In the genomic region with DNA sequence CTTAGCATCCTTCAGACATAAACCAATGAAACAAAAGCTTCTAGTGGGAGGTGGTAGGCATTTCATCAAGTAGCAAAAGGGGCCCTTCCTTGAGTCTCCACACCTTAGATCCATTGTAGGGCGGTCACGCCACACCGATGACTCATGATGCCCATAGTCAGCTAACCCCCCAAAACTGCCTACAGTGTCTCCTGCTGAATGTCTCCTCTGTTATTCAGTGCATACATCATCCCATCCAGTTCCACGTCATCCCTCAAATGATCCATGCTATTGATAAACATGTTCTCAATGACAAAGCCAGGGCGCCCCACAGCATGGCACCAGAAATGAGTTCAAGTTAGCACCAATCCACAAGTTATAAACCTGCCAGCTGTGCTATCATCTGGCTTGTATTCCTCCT, we compare ENCODE assay signal across 14 cellular contexts. TPM values are rescaled to one million over a fixed set of nuclear protein-coding genes. Genes with fewer than 3 reads are reported as not detected.
DNase-seq lines count a peak whose midpoint lies in the region; ATAC-seq, FAIRE-seq and TF ChIP-seq lines count a peak whose summit lies in the region.
"Had no signal": no experiment of that assay in that cellular context is flagged by ENCODE, and none has a peak within 500 bp of the region (broad histone marks: within the 10 kb centered on the region; RNA-seq: fewer than 3 reads in every experiment).

No MANE protein-coding gene starts in this region.

- H3K27me3 Mint-ChIP-seq in mesothelial cell of epicardium (ENCODE audit: low read depth) (no peaks in the 10 kb centered on the region), WTC11 (ENCODE audit: low read depth) (peaks cover 12% of the 10 kb centered on the region)

- H3K4me3 ChIP-seq in BLaER1 (no peak overlapping the region), H1 (ENCODE audit: extremely low read depth in 1 of 4, insufficient read depth in 2 of 4, low read depth in 3 of 4, low read length in 4 of 4) (no peak overlapping the region), BE2C (ENCODE audit: low read depth, low read length) (no peak overlapping the region)
- H3K4me3 ChIP-seq: GM12878, GM23248 had no signal

- H3K79me1 ChIP-seq in H1 (ENCODE audit: low read depth, low read length) = no peaks in the 10 kb centered on the region

- H2AFZ ChIP-seq in H1 (ENCODE audit: low read length) = no peak overlapping the region
- H2AFZ ChIP-seq: GM23248 had no signal

- no peak overlapping the region for H3K56ac ChIP-seq in H1 (replicated peaks; ENCODE audit: insufficient read length, low read depth, low read length)

- H3K4me3 Mint-ChIP-seq in mesothelial cell of epicardium (no peak overlapping the region), WTC11 (no peak overlapping the region)
- H3K4me3 Mint-ChIP-seq: CD8-positive, alpha-beta T cell had no signal

- H3K9me3 ChIP-seq in BLaER1 (no peaks in the 10 kb centered on the region), H1 (ENCODE audit: insufficient read depth in 2 of 2, low read depth in 1 of 2, low read length in 1 of 2) (no peaks in the 10 kb centered on the region), BE2C (no peaks in the 10 kb centered on the region)

- CTCF ChIA-PET in H1 (lab: Charles Lee; ENCODE audit: partially characterized antibody) (interaction anchor here (0.6 to 4.5 kb wide), 42 partner anchors 9 to 556 kb away, joined by 3 to 36 read pairs (median 4); a partner anchor contains a TSS), WTC11 (lab: Charles Lee) (interaction anchor here (0.6 to 2.2 kb wide), 38 partner anchors 10 to 1466 kb away, joined by 3 to 32 read pairs (median 4); a partner anchor contains a TSS)

- peak; percentile 33 for FAIRE-seq in GM12891 (lab: Jason Lieb, UNC)
- FAIRE-seq in H1 (lab: Jason Lieb, UNC) = no peak

- H3K36me3 ChIP-seq in BLaER1 (no peaks in the 10 kb centered on the region), H1 (ENCODE audit: control insufficient read depth in 2 of 4, insufficient read depth in 4 of 4, low read length in 3 of 4) (no peaks in the 10 kb centered on the region), BE2C (no peaks in the 10 kb centered on the region)

- no peak overlapping the region for H3K14ac ChIP-seq in H1 (ENCODE audit: insufficient read length)

- H3K36me3 Mint-ChIP-seq in mesothelial cell of epicardium (no peaks in the 10 kb centered on the region), WTC11 (no peaks in the 10 kb centered on the region)
- H3K36me3 Mint-ChIP-seq: CD8-positive, alpha-beta T cell had no signal

- H3K79me2 ChIP-seq in H1 (ENCODE audit: control insufficient read depth in 1 of 2, insufficient read depth in 2 of 2, low read length in 2 of 2) = no peaks in the 10 kb centered on the region

- ATAC-seq in HG03159 (IDR thresholded peaks at IDR 0.05; ENCODE audit: unreplicated experiment) (no peak), WTC11 (no peak), HG03378 (IDR thresholded peaks at IDR 0.05; ENCODE audit: unreplicated experiment) (no peak)

- no peak overlapping the region for H2BK120ac ChIP-seq in H1 (replicated peaks; ENCODE audit: low read depth, low read length)

- TF ChIP-seq POLR2A in GM12891 (IDR thresholded peaks at IDR 0.05; ENCODE audit: low read depth, low read length) (no peak), H1 (IDR thresholded peaks at IDR 0.05; ENCODE audit: control extremely low read depth in 1 of 2, low read depth in 2 of 2, low read length in 2 of 2) (no peak)

- H2AK5ac ChIP-seq in H1 (ENCODE audit: low read depth, low read length) = 0 out of 2 replicates have a peak overlapping the region, but pooled peaks have one; percentile 75

- no peak overlapping the region for H2BK20ac ChIP-seq in H1 (ENCODE audit: low read length)

- H3K23me2 ChIP-seq in H1 (ENCODE audit: low read depth, low read length) = no peaks in the 10 kb centered on the region

- H3K4ac ChIP-seq in H1 (replicated peaks; ENCODE audit: insufficient read length, low read depth, low read length) = no peak overlapping the region

- WGBS in H1 (ENCODE audit: extremely low coverage in 1 of 2, insufficient coverage in 1 of 2, insufficient read length in 1 of 2, insufficient replicate concordance in 2 of 2, low coverage in 1 of 2, low lambda C conversion rate in 2 of 2, missing lambda C conversion rate in 1 of 2), 2 experiments = 92% methylated on average over 5 of the region's 5 CpGs; no CpG with 5 or more reads in 1 of the 2 experiments

- H3K4me2 ChIP-seq in BLaER1 (peak overlapping the region; percentile 42; the same call in 1 of the 2 replicates), H1 (ENCODE audit: insufficient read depth in 1 of 2, low read depth in 2 of 2, low read length in 2 of 2) (no peak overlapping the region)

- H4K20me1 ChIP-seq in BLaER1 (no peaks in the 10 kb centered on the region), H1 (replicated peaks in 1 of 2; ENCODE audit: control insufficient read depth in 1 of 2, insufficient read depth in 2 of 2, low read length in 2 of 2) (no peaks in the 10 kb centered on the region)

- H4K5ac ChIP-seq in H1 (ENCODE audit: insufficient read length, low read depth, low read length) = no peak overlapping the region

- no peak overlapping the region for H3K18ac ChIP-seq in H1 (ENCODE audit: extremely low read depth, low read length)

- H4K91ac ChIP-seq in H1 (replicated peaks; ENCODE audit: insufficient read length, low read length) = no peak overlapping the region

- H3K27ac Mint-ChIP-seq in mesothelial cell of epicardium (peak overlapping the region; percentile 49), WTC11 (no peak overlapping the region)
- H3K27ac Mint-ChIP-seq: CD8-positive, alpha-beta T cell had no signal

- POLR2A ChIA-PET in H1 (lab: Charles Lee; ENCODE audit: partially characterized antibody) = interaction anchor here (0.6 to 1.5 kb wide), 2 partner anchors 15 to 234 kb away, joined by 3 read pairs; no protein-coding TSS in a partner anchor
- POLR2A ChIA-PET in WTC11 (lab: Charles Lee) = no interaction called here

- no peak for TF ChIP-seq CTCF in H1 (IDR thresholded peaks at IDR 0.05; ENCODE audit: control extremely low read depth in 1 of 3, insufficient read depth in 1 of 3, low read depth in 1 of 3, low read length in 3 of 3)
- TF ChIP-seq CTCF in mesothelial cell of epicardium (IDR thresholded peaks at IDR 0.05; ENCODE audit: unreplicated experiment) = no peak
- no peak for TF ChIP-seq CTCF in WTC11 (IDR thresholded peaks at IDR 0.05)
- TF ChIP-seq CTCF in BE2C (IDR thresholded peaks at IDR 0.05; ENCODE audit: low read depth, low read length) = no peak

- H3K4me1 ChIP-seq in BLaER1 (peaks cover 13% of the 10 kb centered on the region), H1 (replicated peaks in 1 of 4; ENCODE audit: control insufficient read depth in 3 of 4, insufficient read depth in 4 of 4, low read length in 3 of 4) (no peaks in the 10 kb centered on the region), BE2C (no peaks in the 10 kb centered on the region)

- no peak overlapping the region for H3K23ac ChIP-seq in H1 (ENCODE audit: insufficient read length)

- DNase-seq in GM12891 (ENCODE audit: insufficient read length, low spot score) = no peak
- no peak for DNase-seq in H1 (ENCODE audit: low read depth in 1 of 2, low spot score in 2 of 2)
- DNase-seq in mesothelial cell of epicardium (ENCODE audit: low spot score in 2 of 2, unreplicated experiment in 2 of 2) = no peak
- DNase-seq in WTC11 (ENCODE audit: low spot score) = no peak
- DNase-seq in BE2C = no peak

- no peak for TF ChIP-seq EP300 in H1 (IDR thresholded peaks at IDR 0.05; ENCODE audit: borderline replicate concordance in 1 of 2, low read depth in 2 of 2, low read length in 2 of 2)

- no peak overlapping the region for H2BK5ac ChIP-seq in H1 (ENCODE audit: low read depth, low read length)

- peaks cover 9% of the 10 kb centered on the region for H3K4me1 Mint-ChIP-seq in mesothelial cell of epicardium
- H3K4me1 Mint-ChIP-seq in WTC11 = peaks cover 11% of the 10 kb centered on the region

- H2BK15ac ChIP-seq in H1 (ENCODE audit: low read length) = no peak overlapping the region

- H4K8ac ChIP-seq in H1 (ENCODE audit: extremely low read depth, insufficient read depth, low read length) = no peak overlapping the region

- no peak for TF ChIP-seq RAD21 in H1 (IDR thresholded peaks at IDR 0.05 in 1 of 2, conservative IDR thresholded peaks at IDR 0.05 in 1 of 2; ENCODE audit: low read depth in 2 of 2, low read length in 2 of 2)

- H3K27me3 ChIP-seq in BLaER1 (no peaks in the 10 kb centered on the region), H1 (replicated peaks in 1 of 4; ENCODE audit: control insufficient read depth in 3 of 4, extremely low read depth in 1 of 4, insufficient read depth in 3 of 4, low read length in 3 of 4) (no peaks in the 10 kb centered on the region; a peak in 1 of 7 replicates), BE2C (peaks cover 25% of the 10 kb centered on the region)

- H3K27ac ChIP-seq in BLaER1 (no peak overlapping the region), H1 (ENCODE audit: low read depth, low read length) (no peak overlapping the region)
- H3K27ac ChIP-seq: C4-2B, GM23248 had no signal

- H3K9ac ChIP-seq in BLaER1 (no peak overlapping the region), H1 (replicated peaks in 1 of 4; ENCODE audit: extremely low read depth in 1 of 4, low read depth in 3 of 4, low read length in 3 of 4) (no peak overlapping the region)
- H3K9ac ChIP-seq: GM23248 had no signal

- H3K9me3 Mint-ChIP-seq in mesothelial cell of epicardium (no peaks in the 10 kb centered on the region), WTC11 (no peaks in the 10 kb centered on the region)
- H3K9me3 Mint-ChIP-seq: CD8-positive, alpha-beta T cell had no signal

- H2BK12ac ChIP-seq in H1 (ENCODE audit: low read depth, low read length) = no peak overlapping the region

TF ChIP-seq in GM12891, 5 proteins besides CTCF, POLR2A, EP300 and RAD21 (continues in another document):
- TF ChIP-seq SPI1 (IDR thresholded peaks at IDR 0.05; ENCODE audit: low read depth, low read length) = no peak

TF ChIP-seq in H1, 55 proteins besides CTCF, POLR2A, EP300 and RAD21 (continues in another document):
- TF ChIP-seq MAFK (IDR thresholded peaks at IDR 0.05; ENCODE audit: low read depth, low read length) = no peak

TF ChIP-seq in WTC11, 78 proteins besides CTCF, POLR2A, EP300 and RAD21 (continues in another document):
- TF ChIP-seq MYBL2 (CRISPR knock-in tag; IDR thresholded peaks at IDR 0.05) (no peak), NFATC4 (CRISPR knock-in tag; IDR thresholded peaks at IDR 0.05) (no peak), RORB (CRISPR knock-in tag; IDR thresholded peaks at IDR 0.05) (no peak)

RNA-seq across cellular contexts. Expression of a gene that starts 57.4 kb away (rescaled TPM):
- 13.3 TPM for polyA plus RNA-seq in GM12891 (2012; ENCODE audit: low read depth, missing spikeins)
- total RNA-seq in H1 (2021; fragmentation: NEBNext Ultra II Directional; extraction: Animal tissue kit (Norgen Biotek cat#: 25700)) = 0.73 and 1.4 TPM in 2 replicates
- polyA plus RNA-seq in H1 (2011; rRNA removed) = 22.3 and 24.4 TPM in 2 replicates
- 13.8 TPM for polyA plus RNA-seq in H1 (2011; cell fraction: cytosol; rRNA removed)
- polyA plus RNA-seq in H1 (2011; cell fraction: nucleus; rRNA removed) = 20.1 TPM
- 2.5 to 3.7 TPM (median 2.9 TPM) in 4 replicates for polyA plus RNA-seq in H1 (2012, experiment 1 of 2)
- 3.0 TPM for polyA plus RNA-seq in H1 (2012, experiment 2 of 2)
- 1.8 TPM for polyA plus RNA-seq in H1 (2013, experiment 1 of 2)
- 1.9 TPM for polyA plus RNA-seq in H1 (2013, experiment 2 of 2)
- polyA minus RNA-seq in H1 (2011; rRNA and poly(A)+ RNA removed) = 16.7 and 31.3 TPM in 2 replicates
- polyA minus RNA-seq in H1 (2011; cell fraction: cytosol; rRNA and poly(A)+ RNA removed) = 3.8 TPM
- 3.8 TPM for polyA minus RNA-seq in H1 (2011; cell fraction: nucleus; rRNA and poly(A)+ RNA removed)
- total RNA-seq in mesothelial cell of epicardium = 70.6 to 78.7 TPM (median 77.6 TPM) in 3 replicates
- 0.94 to 1.4 TPM (median 1.3 TPM) in 3 replicates for total RNA-seq in WTC11 (2021)
- 0.20 TPM for polyA plus RNA-seq in BE2C (2012; ENCODE audit: insufficient read depth, insufficient read length, low read depth)
- total RNA-seq: G401, IMR-90 had no signal
- polyA plus RNA-seq: IMR-90 had no signal

Comparison
In these comparisons a context has a peak if more than half of its experiments do, and no peak if none do; other contexts are left out.
1. RNA of a gene that starts 57.4 kb away (total RNA-seq): 70.6 to 78.7 TPM in mesothelial cell of epicardium; 0.73 to 1.4 TPM in H1 and 0.94 to 1.4 TPM in WTC11; every median in the first group is over 10 times any median in the second.